ENCODE assay signal across 1 cellular context in the genomic region with DNA sequence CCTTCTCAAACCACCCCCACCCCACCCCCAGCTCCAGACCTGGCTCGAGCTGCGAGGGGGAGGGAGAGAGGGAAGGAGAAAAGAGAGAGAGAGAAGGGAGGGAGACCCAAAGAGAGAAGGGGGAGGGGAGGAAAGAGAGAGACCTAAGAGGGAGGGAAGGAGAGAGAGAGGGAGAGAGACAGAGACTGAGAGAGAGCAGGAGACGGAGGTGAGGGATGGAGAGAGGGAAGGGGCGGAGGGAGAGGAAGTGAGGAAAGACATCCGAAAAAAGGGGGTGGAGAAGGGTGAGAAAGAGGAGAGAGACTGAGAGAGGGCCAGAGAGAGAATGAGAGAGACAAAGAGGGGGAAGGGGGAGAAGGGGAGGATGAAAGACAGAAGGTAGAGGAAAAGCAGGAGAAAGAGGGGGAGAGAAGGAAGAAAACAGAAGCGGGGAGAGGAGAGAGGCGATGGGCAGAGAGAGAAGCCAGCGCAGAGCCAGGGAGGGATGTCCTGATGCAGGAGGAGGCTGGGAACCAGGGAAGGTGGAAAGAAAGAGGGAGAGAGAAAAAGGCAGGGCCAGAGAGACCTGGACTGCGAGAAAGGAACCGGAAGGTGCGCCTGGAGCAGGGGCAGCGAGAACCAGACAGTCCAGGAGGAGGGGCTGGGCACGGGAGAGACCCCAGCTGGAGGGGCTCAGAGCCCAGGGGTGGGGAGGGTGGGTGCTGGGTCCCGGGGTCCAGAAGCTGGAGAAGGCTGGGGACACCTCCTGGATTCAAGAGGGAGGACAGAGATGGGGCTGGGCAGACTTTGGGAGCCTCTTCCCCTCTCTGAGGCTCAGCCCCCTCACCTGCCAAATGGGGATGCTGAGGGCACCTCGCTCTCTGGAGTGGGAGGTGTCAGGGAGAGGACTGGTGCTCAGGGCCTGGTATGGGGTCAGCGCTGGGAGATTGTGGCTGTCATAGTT.
TF ChIP-seq lines count a peak whose summit lies in the region.

No MANE protein-coding gene starts in this region.

TF ChIP-seq in K562, 482 proteins besides CTCF, POLR2A, EP300 and RAD21 (continued from another document):
- TF ChIP-seq, protein P1, sequence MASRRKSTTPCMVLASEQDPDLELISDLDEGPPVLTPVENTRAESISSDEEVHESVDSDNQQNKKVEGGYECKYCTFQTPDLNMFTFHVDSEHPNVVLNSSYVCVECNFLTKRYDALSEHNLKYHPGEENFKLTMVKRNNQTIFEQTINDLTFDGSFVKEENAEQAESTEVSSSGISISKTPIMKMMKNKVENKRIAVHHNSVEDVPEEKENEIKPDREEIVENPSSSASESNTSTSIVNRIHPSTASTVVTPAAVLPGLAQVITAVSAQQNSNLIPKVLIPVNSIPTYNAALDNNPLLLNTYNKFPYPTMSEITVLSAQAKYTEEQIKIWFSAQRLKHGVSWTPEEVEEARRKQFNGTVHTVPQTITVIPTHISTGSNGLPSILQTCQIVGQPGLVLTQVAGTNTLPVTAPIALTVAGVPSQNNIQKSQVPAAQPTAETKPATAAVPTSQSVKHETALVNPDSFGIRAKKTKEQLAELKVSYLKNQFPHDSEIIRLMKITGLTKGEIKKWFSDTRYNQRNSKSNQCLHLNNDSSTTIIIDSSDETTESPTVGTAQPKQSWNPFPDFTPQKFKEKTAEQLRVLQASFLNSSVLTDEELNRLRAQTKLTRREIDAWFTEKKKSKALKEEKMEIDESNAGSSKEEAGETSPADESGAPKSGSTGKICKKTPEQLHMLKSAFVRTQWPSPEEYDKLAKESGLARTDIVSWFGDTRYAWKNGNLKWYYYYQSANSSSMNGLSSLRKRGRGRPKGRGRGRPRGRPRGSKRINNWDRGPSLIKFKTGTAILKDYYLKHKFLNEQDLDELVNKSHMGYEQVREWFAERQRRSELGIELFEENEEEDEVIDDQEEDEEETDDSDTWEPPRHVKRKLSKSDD (conservative IDR thresholded peaks at IDR 0.05; ENCODE audit: low read length), result no peak
- TF ChIP-seq KDM1A (IDR thresholded peaks at IDR 0.05) (peak; percentile 68 to 94), XRCC4 (IDR thresholded peaks at IDR 0.05; ENCODE audit: extremely low read depth, insufficient read depth, insufficient read length) (no peak), CAMTA2 (CRISPR knock-in tag; conservative IDR thresholded peaks at IDR 0.05) (no peak), TCFL5 (CRISPR knock-in tag; conservative IDR thresholded peaks at IDR 0.05) (no peak), BCOR (IDR thresholded peaks at IDR 0.05) (peak; percentile 58), ZNF431 (CRISPR knock-in tag; IDR thresholded peaks at IDR 0.05) (no peak), MECOM (CRISPR knock-in tag; IDR thresholded peaks at IDR 0.05) (no peak), ARID1B (IDR thresholded peaks at IDR 0.05) (peak; percentile 69), CTBP1 (IDR thresholded peaks at IDR 0.05; ENCODE audit: borderline replicate concordance) (no peak), DIDO1 (tag; IDR thresholded peaks at IDR 0.05; ENCODE audit: low read depth) (0 out of 2 replicates have a peak, but pooled peaks have one; percentile 24), RBM39 (optimal IDR thresholded peaks at IDR 0.05; ENCODE audit: low read depth, low read length) (peak; percentile 54)
- TF ChIP-seq, protein P2, sequence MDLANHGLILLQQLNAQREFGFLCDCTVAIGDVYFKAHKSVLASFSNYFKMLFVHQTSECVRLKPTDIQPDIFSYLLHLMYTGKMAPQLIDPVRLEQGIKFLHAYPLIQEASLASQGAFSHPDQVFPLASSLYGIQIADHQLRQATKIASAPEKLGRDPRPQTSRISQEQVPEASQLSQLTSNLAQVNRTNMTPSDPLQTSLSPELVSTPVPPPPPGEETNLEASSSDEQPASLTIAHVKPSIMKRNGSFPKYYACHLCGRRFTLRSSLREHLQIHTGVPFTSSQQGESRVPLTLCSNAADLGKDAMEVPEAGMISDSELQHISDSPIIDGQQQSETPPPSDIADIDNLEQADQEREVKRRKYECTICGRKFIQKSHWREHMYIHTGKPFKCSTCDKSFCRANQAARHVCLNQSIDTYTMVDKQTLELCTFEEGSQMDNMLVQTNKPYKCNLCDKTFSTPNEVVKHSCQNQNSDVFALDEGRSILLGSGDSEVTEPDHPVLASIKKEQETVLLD (IDR thresholded peaks at IDR 0.05), result peak; percentile 90
- TF ChIP-seq, protein P3, sequence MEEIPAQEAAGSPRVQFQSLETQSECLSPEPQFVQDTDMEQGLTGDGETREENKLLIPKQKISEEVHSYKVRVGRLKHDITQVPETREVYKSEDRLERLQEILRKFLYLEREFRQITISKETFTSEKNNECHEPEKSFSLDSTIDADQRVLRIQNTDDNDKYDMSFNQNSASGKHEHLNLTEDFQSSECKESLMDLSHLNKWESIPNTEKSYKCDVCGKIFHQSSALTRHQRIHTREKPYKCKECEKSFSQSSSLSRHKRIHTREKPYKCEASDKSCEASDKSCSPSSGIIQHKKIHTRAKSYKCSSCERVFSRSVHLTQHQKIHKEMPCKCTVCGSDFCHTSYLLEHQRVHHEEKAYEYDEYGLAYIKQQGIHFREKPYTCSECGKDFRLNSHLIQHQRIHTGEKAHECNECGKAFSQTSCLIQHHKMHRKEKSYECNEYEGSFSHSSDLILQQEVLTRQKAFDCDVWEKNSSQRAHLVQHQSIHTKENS (CRISPR knock-in tag; IDR thresholded peaks at IDR 0.05), result no peak
